ENCODE assay signal across 18 cellular contexts in genomic region chrX:8684201-8684600, GRCh38. TPM values are rescaled to one million over a fixed set of nuclear protein-coding genes. Genes with fewer than 3 reads are reported as not detected.
"Had no signal": no experiment of that assay in that cellular context is flagged by ENCODE, and none has a peak within 500 bp of the region (broad histone marks: within the 10 kb centered on the region; RNA-seq: fewer than 3 reads in every experiment).

No MANE protein-coding gene starts in this region.

- H3K4me1 ChIP-seq: heart left ventricle, right lobe of liver had no signal

- H3K27me3 ChIP-seq: cardiac muscle cell, right lobe of liver had no signal

- FAIRE-seq: endothelial cell of umbilical vein, frontal cortex had no signal

- H3K27ac ChIP-seq: cardiac muscle cell, heart left ventricle, right lobe of liver had no signal

- DNase-seq: activated CD4-positive, alpha-beta T cell treated with anti-CD3 and anti-CD28 coated beads for 4 hours; activated CD8-positive, alpha-beta memory T cell treated with anti-CD3 and anti-CD28 coated beads, Interleukin-2, amount 50 U/mL, for 4 hours; activated CD8-positive, alpha-beta T cell treated with anti-CD3 and anti-CD28 coated beads for 36 hours; activated gamma-delta T cell treated with Interleukin-2 at 50 U/mL for 16 hours; activated naive CD8-positive, alpha-beta T cell treated with anti-CD3 and anti-CD28 coated beads, Interleukin-2, amount 10 ng/mL, durations not matched to agents 7 days and 5 days; activated T-cell treated with anti-CD3 and anti-CD28 coated beads, Interleukin-2, amount 50 U/mL, for 72 hours; heart left ventricle; islet precursor cell; left ventricle myocardium superior; mesendoderm; right lobe of liver; stimulated activated CD4-positive, alpha-beta T cell treated with anti-CD3 and anti-CD28 coated beads, Interleukin-1b, Interleukin-23, amount 100 ng/mL, for 48 hours; T-cell; trophoblast cell had no signal

- H3K9me3 ChIP-seq: heart left ventricle, right lobe of liver had no signal

- H3K36me3 ChIP-seq: cardiac muscle cell, heart left ventricle, right lobe of liver had no signal

- H3K4me3 ChIP-seq: cardiac muscle cell, heart left ventricle, right lobe of liver had no signal

- ATAC-seq: activated CD8-positive, alpha-beta T cell treated with anti-CD3 and anti-CD28 coated beads for 36 hours; activated T-cell treated with anti-CD3 and anti-CD28 coated beads, Interleukin-2, amount 50 U/mL, for 72 hours; heart left ventricle; left ventricle myocardium superior; right lobe of liver; stimulated activated memory B cell treated with anti-CD40 and anti-IgM and Interleukin-4, amounts not matched to agents 10 μg/mL and 1 μg/mL and 100 μg/mL, for 72 hours; T-cell had no signal

RNA-seq across cellular contexts. Expression of gene ANOS1, which starts 47.7 kb away (rescaled TPM):
- total RNA-seq: activated T-cell treated with anti-CD3 and anti-CD28 coated beads, Interleukin-2, amount 50 U/mL, for 72 hours had no signal
